26 cellular contexts compared by ENCODE assay signal in genomic region chr3:149356044-149356592, GRCh38. TPM values are rescaled to one million over a fixed set of nuclear protein-coding genes. Genes with fewer than 3 reads are reported as not detected.
DNase-seq lines count a peak whose midpoint lies in the region; ATAC-seq, FAIRE-seq and TF ChIP-seq lines count a peak whose summit lies in the region.
"Had no signal": no experiment of that assay in that cellular context is flagged by ENCODE, and none has a peak within 500 bp of the region (broad histone marks: within the 10 kb centered on the region; RNA-seq: fewer than 3 reads in every experiment).

No MANE protein-coding gene starts in this region.

- FAIRE-seq in pancreas (lab: Jason Lieb, UNC) (no peak), kidney (lab: Jason Lieb, UNC) (no peak)
- FAIRE-seq: GM18507, islet of Langerhans had no signal

- intact Hi-C loops in pancreas (cut with DNase I) (no loop called here), kidney (cut with DNase I) (no loop called here)

- H3K4me1 ChIP-seq in pancreas: peaks cover 45 to 55% (median 51%) of the 10 kb centered on the region in 3 donors
- H3K4me1 ChIP-seq in kidney (ENCODE audit: control insufficient read depth in 1 of 2, insufficient read depth in 1 of 2, low read depth in 1 of 2, low read length in 2 of 2): no peaks in the 10 kb centered on the region
- H3K4me1 ChIP-seq: HAP-1, lower lobe of right lung, Peyer's patch had no signal

- no peaks in the 10 kb centered on the region for H3K27me3 ChIP-seq in pancreas
- H3K27me3 ChIP-seq: Peyer's patch, SJSA1 had no signal

- ATAC-seq in pancreas (peak; percentile 80 to 90 (median 84)), HG02938 (IDR thresholded peaks at IDR 0.05; ENCODE audit: unreplicated experiment) (no peak)
- ATAC-seq: activated CD8-positive, alpha-beta memory T cell treated with anti-CD3 and anti-CD28 coated beads, Interleukin-2, amount 10 ng/mL, durations not matched to agents 7 days and 5 days; T-cell had no signal

- whole genome bisulfite sequencing in pancreas, 2 donors: 15 to 16% methylated on average over 6 of the region's 6 CpGs

- H3K4me3 ChIP-seq in fibroblast of pulmonary artery (replicated peaks; ENCODE audit: low read depth, low read length) (no peak overlapping the region), pancreas (no peak overlapping the region), kidney (ENCODE audit: low read length in 2 of 2) (no peak overlapping the region)
- H3K4me3 ChIP-seq: dorsolateral prefrontal cortex, HAP-1, lower lobe of right lung, Peyer's patch, SJSA1 had no signal

- peak overlapping the region; percentile 33 for H3K27ac ChIP-seq in 22Rv1
- peak overlapping the region; percentile 69 to 89 (median 78) for H3K27ac ChIP-seq in pancreas
- no peak overlapping the region for H3K27ac ChIP-seq in kidney (ENCODE audit: low read depth in 2 of 2, low read length in 2 of 2)
- H3K27ac ChIP-seq: dorsolateral prefrontal cortex, lower lobe of right lung, SJSA1 had no signal

- peak; percentile 51 for DNase-seq in DMS53 treated with DMSO at 0.1 percent for 48 hours (lab: John Stamatoyannopoulos, UW; ENCODE audit: unreplicated experiment)
- DNase-seq in fibroblast of pulmonary artery (ENCODE audit: low read depth): peak; percentile 13
- peak in 3 of 6 donors; percentile 50 to 57 (median 51) for DNase-seq in pancreas
- DNase-seq in EL: no peak
- DNase-seq in kidney: no peak
- DNase-seq: activated CD4-positive, CD25-positive, alpha-beta regulatory T cell; activated CD8-positive, alpha-beta memory T cell treated with anti-CD3 and anti-CD28 coated beads, Interleukin-2, amount 10 ng/mL, durations not matched to agents 7 days and 5 days; activated naive CD4-positive, alpha-beta T cell; activated T-cell treated with anti-CD3 and anti-CD28 coated beads, Interleukin-2, amount 50 U/mL, for 48 hours; DND-41; dorsolateral prefrontal cortex; Karpas-422; lower lobe of right lung; NCI-H2171; NCI-H510A treated with DMSO at 0.1 percent for 48 hours; Peyer's patch; posterior cingulate gyrus; stimulated activated CD4-positive, alpha-beta T cell treated with anti-CD3 and anti-CD28 coated beads, Interleukin-15, amount 100 ng/mL, for 24 hours; stimulated activated naive CD4-positive, alpha-beta T cell treated with Interleukin-2 at 50 U/mL for 16 hours; T-cell had no signal

- H3K36me3 ChIP-seq in pancreas (no peaks in the 10 kb centered on the region), kidney (ENCODE audit: control insufficient read depth in 1 of 2, insufficient read depth in 2 of 2, low read length in 2 of 2) (no peaks in the 10 kb centered on the region)
- H3K36me3 ChIP-seq: HAP-1, lower lobe of right lung, Peyer's patch, SJSA1 had no signal

- no peak overlapping the region for H3K9ac ChIP-seq in kidney (ENCODE audit: low read length in 2 of 2)

- TF ChIP-seq CTCF in 22Rv1 (IDR thresholded peaks at IDR 0.05) (no peak), fibroblast of pulmonary artery (IDR thresholded peaks at IDR 0.05; ENCODE audit: low read length, missing control alignments) (no peak), pancreas (IDR thresholded peaks at IDR 0.05) (no peak), kidney (IDR thresholded peaks at IDR 0.05; ENCODE audit: borderline replicate concordance, extremely low read depth, insufficient read depth) (no peak)

- no peaks in the 10 kb centered on the region for H3K9me3 ChIP-seq in pancreas
- H3K9me3 ChIP-seq in kidney (ENCODE audit: control insufficient read depth in 1 of 2, low read length in 2 of 2): no peaks in the 10 kb centered on the region
- H3K9me3 ChIP-seq: HAP-1, lower lobe of right lung, Peyer's patch, SJSA1 had no signal

RNA-seq across cellular contexts. Expression of gene TM4SF1, which starts 21.3 kb away (rescaled TPM):
- 100 to 1,000 TPM in 3 of 6 donors, 10 to 100 TPM in 3; 53.7 to 226 (median 92.1) TPM for total RNA-seq in pancreas
- polyA plus RNA-seq in pancreas: 100 to 1,000 TPM in 1 of 2 donors, 10 to 100 TPM in 1; 85.0 to 183 TPM
- total RNA-seq in kidney: 173 TPM
- polyA plus RNA-seq in kidney (ENCODE audit: insufficient read depth, low read depth, low replicate concordance): 101 TPM
- total RNA-seq: activated CD8-positive, alpha-beta memory T cell treated with anti-CD3 and anti-CD28 coated beads, Interleukin-2, amount 10 ng/mL, durations not matched to agents 7 days and 5 days had no signal

RNA-seq across cellular contexts. Expression of gene TM4SF18, which starts 22.7 kb away (rescaled TPM):
- 10 to 100 TPM in 1 of 6 donors, 1 to 10 TPM in 5; 3.3 to 10.6 (median 3.9) TPM for total RNA-seq in pancreas
- 1 to 10 TPM; 2.4 to 6.4 TPM for polyA plus RNA-seq in pancreas
- 19.7 TPM for total RNA-seq in kidney
- polyA plus RNA-seq in kidney (ENCODE audit: insufficient read depth, low read depth, low replicate concordance): 14.2 TPM
- total RNA-seq: activated CD8-positive, alpha-beta memory T cell treated with anti-CD3 and anti-CD28 coated beads, Interleukin-2, amount 10 ng/mL, durations not matched to agents 7 days and 5 days; T-cell had no signal

Comparison
In these comparisons a context has a peak if more than half of its experiments do, and no peak if none do; other contexts are left out.
1. H3K27ac ChIP-seq: peak in 22Rv1 (single experiment) and pancreas (4 of 4); none in kidney (0 of 2).
2. DNase-seq: peak in DMS53 treated with DMSO at 0.1 percent for 48 hours (single experiment) and fibroblast of pulmonary artery (single experiment); none in EL (single experiment) and kidney (single experiment).